ENCODE assay signal across 8 cellular contexts in the genomic region with DNA sequence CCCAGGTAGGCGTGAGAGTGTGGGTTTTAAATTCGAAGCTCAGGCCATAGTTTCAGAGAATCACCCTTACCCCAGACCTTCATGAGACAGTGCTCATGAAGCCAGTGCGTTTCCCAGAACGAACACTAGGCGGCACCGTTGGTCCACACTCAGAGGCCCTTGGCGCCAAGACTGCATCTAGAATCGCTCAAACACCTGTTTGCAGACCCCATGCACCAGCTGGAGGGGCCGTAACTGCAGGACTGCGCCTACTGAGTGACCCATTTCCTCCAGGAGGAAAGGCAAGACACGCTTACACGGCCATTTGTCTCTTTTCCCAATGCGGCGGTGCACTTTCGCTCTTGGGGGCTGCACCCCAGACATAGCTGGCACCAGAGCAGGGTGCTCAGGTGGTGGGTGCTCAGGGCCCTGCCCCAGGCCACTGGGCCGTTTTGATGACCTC. TPM values are rescaled to one million over a fixed set of nuclear protein-coding genes. Genes with fewer than 3 reads are reported as not detected.
DNase-seq lines count a peak whose midpoint lies in the region; ATAC-seq lines count a peak whose summit lies in the region.

No MANE protein-coding gene starts in this region.

- CTCF ChIA-PET in activated CD4-positive, alpha-beta T cell treated with anti-CD3 and anti-CD28 coated beads, Interleukin-2, amount 10 ng/mL, durations not matched to agents 7 days and 5 days (lab: Charles Lee): interaction anchor here (0.6 to 8.6 kb wide), 40 partner anchors 11 to 424 kb away, joined by 3 to 69 read pairs (median 4); a partner anchor contains a TSS

- H3K27me3 Mint-ChIP-seq in activated CD4-positive, alpha-beta T cell treated with anti-CD3 and anti-CD28 coated beads, Interleukin-2, amount 10 ng/mL, durations not matched to agents 7 days and 5 days: peaks cover 2% of the 10 kb centered on the region

- H3K27ac Mint-ChIP-seq in activated CD4-positive, alpha-beta T cell treated with anti-CD3 and anti-CD28 coated beads, Interleukin-2, amount 10 ng/mL, durations not matched to agents 7 days and 5 days: peak overlapping the region; percentile 97

- H3K4me3 Mint-ChIP-seq in activated CD4-positive, alpha-beta T cell treated with anti-CD3 and anti-CD28 coated beads, Interleukin-2, amount 10 ng/mL, durations not matched to agents 7 days and 5 days: no peak overlapping the region

- peak; percentile 69 for ATAC-seq in HG03139 (IDR thresholded peaks at IDR 0.05; ENCODE audit: unreplicated experiment)

- H3K36me3 Mint-ChIP-seq in activated CD4-positive, alpha-beta T cell treated with anti-CD3 and anti-CD28 coated beads, Interleukin-2, amount 10 ng/mL, durations not matched to agents 7 days and 5 days (ENCODE audit: low read depth): peaks cover 9% of the 10 kb centered on the region

- POLR2A ChIA-PET in activated CD4-positive, alpha-beta T cell treated with anti-CD3 and anti-CD28 coated beads, Interleukin-2, amount 10 ng/mL, durations not matched to agents 7 days and 5 days (lab: Charles Lee): interaction anchor here (0.7 kb wide), 1 partner anchor 1047 kb away, joined by 3 read pairs; no protein-coding TSS in a partner anchor

- H3K4me1 Mint-ChIP-seq in activated CD4-positive, alpha-beta T cell treated with anti-CD3 and anti-CD28 coated beads, Interleukin-2, amount 10 ng/mL, durations not matched to agents 7 days and 5 days: peaks cover 51% of the 10 kb centered on the region

- no peaks in the 10 kb centered on the region for H3K9me3 Mint-ChIP-seq in activated CD4-positive, alpha-beta T cell treated with anti-CD3 and anti-CD28 coated beads, Interleukin-2, amount 10 ng/mL, durations not matched to agents 7 days and 5 days

- peak; percentile 13 to 18 for DNase-seq in NCI-H187 (lab: John Stamatoyannopoulos, UW)
- DNase-seq in NCI-H187 treated with DMSO at 0.1 percent for 48 hours (lab: John Stamatoyannopoulos, UW): no peak
- DNase-seq in NCI-H526 treated with DMSO at 0.1 percent for 48 hours (lab: John Stamatoyannopoulos, UW): peak; percentile 20
- DNase-seq in activated CD4-positive, alpha-beta T cell treated with anti-CD3 and anti-CD28 coated beads, Interleukin-2, amount 10 ng/mL, durations not matched to agents 7 days and 5 days: peak; percentile 87
- DNase-seq in dedifferentiated amniotic fluid mesenchymal stem cell (ENCODE audit: extremely low spot score): peak; percentile 63
- peak; percentile 71 to 85 for DNase-seq in lung microvascular endothelial cell (ENCODE audit: low read depth in 2 of 2)
- DNase-seq in stimulated activated CD8-positive, alpha-beta memory T cell treated with anti-CD3 and anti-CD28 coated beads, Interleukin-15, amount 100 ng/mL, for 1 hour (ENCODE audit: low read depth): peak; percentile 75

RNA-seq across cellular contexts. Expression of a gene that starts 34.0 kb away (rescaled TPM):
- 1 to 10 TPM; 5.9 to 6.6 TPM for total RNA-seq in activated CD4-positive, alpha-beta T cell treated with anti-CD3 and anti-CD28 coated beads, Interleukin-2, amount 10 ng/mL, durations not matched to agents 7 days and 5 days
- total RNA-seq in lung microvascular endothelial cell: not detected in 2 replicates

RNA-seq across cellular contexts. Expression of a gene that starts 40.1 kb away (rescaled TPM):
- 10 to 100 TPM in 1 of 2 experiments, 1 to 10 TPM in 1; 8.1 to 10.5 TPM for total RNA-seq in activated CD4-positive, alpha-beta T cell treated with anti-CD3 and anti-CD28 coated beads, Interleukin-2, amount 10 ng/mL, durations not matched to agents 7 days and 5 days
- 7.4 and 10.7 TPM in 2 replicates for total RNA-seq in lung microvascular endothelial cell

RNA-seq across cellular contexts. Expression of a gene that starts 52.0 kb away (rescaled TPM):
- 1 to 10 TPM; 2.2 to 2.9 TPM for total RNA-seq in activated CD4-positive, alpha-beta T cell treated with anti-CD3 and anti-CD28 coated beads, Interleukin-2, amount 10 ng/mL, durations not matched to agents 7 days and 5 days
- total RNA-seq in lung microvascular endothelial cell: 1.4 and 17.4 TPM in 2 replicates
